24 cellular contexts compared by ENCODE assay signal in genomic region chr10:96259884-96260511, GRCh38. TPM values are rescaled to one million over a fixed set of nuclear protein-coding genes. Genes with fewer than 3 reads are reported as not detected.
DNase-seq lines count a peak whose midpoint lies in the region; ATAC-seq and TF ChIP-seq lines count a peak whose summit lies in the region.
"Had no signal": no experiment of that assay in that cellular context is flagged by ENCODE, and none has a peak within 500 bp of the region (broad histone marks: within the 10 kb centered on the region; RNA-seq: fewer than 3 reads in every experiment).

No MANE protein-coding gene starts in this region.

- H3K27me3 ChIP-seq in GM23338 (ENCODE audit: insufficient read depth) (no peaks in the 10 kb centered on the region), OCI-LY3 (ENCODE audit: low read depth, low read length) (no peaks in the 10 kb centered on the region), layer of hippocampus (ENCODE audit: control insufficient read depth, insufficient read depth, low read length) (no peaks in the 10 kb centered on the region), BE2C (no peaks in the 10 kb centered on the region; the same call in 1 of the 2 replicates)
- H3K27me3 ChIP-seq: adrenal gland, pancreas had no signal

- H3K4me1 ChIP-seq in GM23338 (ENCODE audit: insufficient read depth): peaks cover 5% of the 10 kb centered on the region; the same call in 1 of the 2 replicates
- H3K4me1 ChIP-seq in OCI-LY3 (ENCODE audit: low read length): peaks cover 72% of the 10 kb centered on the region
- H3K4me1 ChIP-seq in BE2C: no peaks in the 10 kb centered on the region
- H3K4me1 ChIP-seq: SJSA1 had no signal

- H3K36me3 ChIP-seq in GM23338 (ENCODE audit: insufficient read depth) (no peaks in the 10 kb centered on the region), OCI-LY3 (replicated peaks; ENCODE audit: low read depth, low read length) (peaks cover 64% of the 10 kb centered on the region), BE2C (no peaks in the 10 kb centered on the region)
- H3K36me3 ChIP-seq: adrenal gland, pancreas, SJSA1 had no signal

- H3K27ac ChIP-seq in GM23338 (ENCODE audit: low read depth): no peak overlapping the region
- H3K27ac ChIP-seq in OCI-LY3 (ENCODE audit: low read length): peak overlapping the region; percentile 37
- H3K27ac ChIP-seq in layer of hippocampus (ENCODE audit: low read depth, low read length): peak overlapping the region; percentile 43
- H3K27ac ChIP-seq: SJSA1 had no signal

- H3K4me1 Mint-ChIP-seq in GM23338: peaks cover 13% of the 10 kb centered on the region
- H3K4me1 Mint-ChIP-seq in stimulated activated memory B cell treated with anti-CD40 and anti-IgM and Interleukin-4, amounts not matched to agents 10 μg/mL and 1 μg/mL and 100 μg/mL, for 72 hours: peaks cover 91% of the 10 kb centered on the region
- H3K4me1 Mint-ChIP-seq: activated CD4-positive, alpha-beta T cell treated with anti-CD3 and anti-CD28 coated beads for 36 hours; central memory CD8-positive, alpha-beta T cell had no signal

- ATAC-seq in GM23338: no peak
- ATAC-seq in stimulated activated memory B cell treated with anti-CD40 and anti-IgM and Interleukin-4, amounts not matched to agents 10 μg/mL and 1 μg/mL and 100 μg/mL, for 72 hours: no peak
- ATAC-seq: activated CD4-positive, alpha-beta T cell treated with anti-CD3 and anti-CD28 coated beads for 36 hours; HCT116 had no signal

- DNase-seq in GM23338 (ENCODE audit: low spot score) (no peak), NCI-H1092 treated with DMSO at 0.1 percent for 48 hours (lab: John Stamatoyannopoulos, UW) (no peak), BE2C (no peak), globus pallidus (ENCODE audit: low spot score) (no peak), OCI-M1 (lab: John Stamatoyannopoulos, UW) (no peak)
- DNase-seq: activated CD4-positive, alpha-beta T cell treated with anti-CD3 and anti-CD28 coated beads for 36 hours; activated effector memory CD4-positive, alpha-beta T cell treated with anti-CD3 and anti-CD28 coated beads, Interleukin-2, amount 50 U/mL, for 16 hours; adrenal gland; DMS79; NCI-H187; NCI-H446 treated with DMSO at 0.1 percent for 48 hours; pancreas; T1000 had no signal

- H3K9me2 ChIP-seq in GM23338 (ENCODE audit: insufficient read depth): no peaks in the 10 kb centered on the region

- H2AFZ ChIP-seq in GM23338 (peak overlapping the region; percentile 52; the same call in 1 of the 2 replicates), OCI-LY3 (ENCODE audit: low read depth, low read length) (no peak overlapping the region)

- no peaks in the 10 kb centered on the region for H3F3A ChIP-seq in GM23338 (replicated peaks; ENCODE audit: low read depth)

- no peaks in the 10 kb centered on the region for H3K9me3 ChIP-seq in OCI-LY3 (ENCODE audit: insufficient read depth, low read length)
- H3K9me3 ChIP-seq in BE2C: no peaks in the 10 kb centered on the region
- H3K9me3 ChIP-seq: adrenal gland, pancreas, SJSA1 had no signal

- no peaks in the 10 kb centered on the region for H3K36me3 Mint-ChIP-seq in GM23338 (ENCODE audit: low read depth)
- H3K36me3 Mint-ChIP-seq in stimulated activated memory B cell treated with anti-CD40 and anti-IgM and Interleukin-4, amounts not matched to agents 10 μg/mL and 1 μg/mL and 100 μg/mL, for 72 hours: peaks cover 55% of the 10 kb centered on the region

- no peak for TF ChIP-seq CTCF in GM23338 (conservative IDR thresholded peaks at IDR 0.05; ENCODE audit: low read depth in 2 of 2)
- no peak for TF ChIP-seq CTCF in OCI-LY3 (IDR thresholded peaks at IDR 0.05; ENCODE audit: low read depth, low read length)
- TF ChIP-seq CTCF in BE2C (IDR thresholded peaks at IDR 0.05; ENCODE audit: low read depth, low read length): no peak

- H3K4me2 ChIP-seq in GM23338 (no peak overlapping the region), OCI-LY3 (ENCODE audit: low read length) (peak overlapping the region; percentile 49)
- H3K4me2 ChIP-seq: smooth muscle cell had no signal

- H3K4me3 Mint-ChIP-seq in GM23338: no peak overlapping the region
- H3K4me3 Mint-ChIP-seq in stimulated activated memory B cell treated with anti-CD40 and anti-IgM and Interleukin-4, amounts not matched to agents 10 μg/mL and 1 μg/mL and 100 μg/mL, for 72 hours: peak overlapping the region; percentile 12
- H3K4me3 Mint-ChIP-seq: activated CD4-positive, alpha-beta T cell treated with anti-CD3 and anti-CD28 coated beads for 36 hours; central memory CD8-positive, alpha-beta T cell; type B pancreatic cell had no signal

- peaks cover 2% of the 10 kb centered on the region for H3K27me3 Mint-ChIP-seq in GM23338 (ENCODE audit: insufficient read depth, low read depth, poor library complexity)
- no peaks in the 10 kb centered on the region for H3K27me3 Mint-ChIP-seq in stimulated activated memory B cell treated with anti-CD40 and anti-IgM and Interleukin-4, amounts not matched to agents 10 μg/mL and 1 μg/mL and 100 μg/mL, for 72 hours
- H3K27me3 Mint-ChIP-seq: activated CD4-positive, alpha-beta T cell treated with anti-CD3 and anti-CD28 coated beads for 36 hours; type B pancreatic cell had no signal

- H3K27ac Mint-ChIP-seq in GM23338: no peak overlapping the region
- peak overlapping the region; percentile 49 for H3K27ac Mint-ChIP-seq in stimulated activated memory B cell treated with anti-CD40 and anti-IgM and Interleukin-4, amounts not matched to agents 10 μg/mL and 1 μg/mL and 100 μg/mL, for 72 hours
- H3K27ac Mint-ChIP-seq: activated CD4-positive, alpha-beta T cell treated with anti-CD3 and anti-CD28 coated beads for 36 hours; type B pancreatic cell had no signal

- H3K4me3 ChIP-seq in GM23338 (no peak overlapping the region), OCI-LY3 (ENCODE audit: low read length) (no peak overlapping the region), BE2C (ENCODE audit: low read depth, low read length) (no peak overlapping the region)
- H3K4me3 ChIP-seq: adrenal gland, pancreas, SJSA1, smooth muscle cell had no signal

- H3K79me2 ChIP-seq in GM23338 (replicated peaks; ENCODE audit: insufficient read depth): no peaks in the 10 kb centered on the region
- H3K79me2 ChIP-seq in OCI-LY3 (ENCODE audit: low read length): peaks cover 100% of the 10 kb centered on the region

- H3K9ac ChIP-seq in OCI-LY3 (ENCODE audit: low read length): no peak overlapping the region; the same call in 1 of the 2 replicates

- H4K20me1 ChIP-seq in GM23338 (replicated peaks; ENCODE audit: insufficient read depth) (no peaks in the 10 kb centered on the region), OCI-LY3 (ENCODE audit: insufficient read depth, low read length) (peaks cover 97% of the 10 kb centered on the region)

- no peaks in the 10 kb centered on the region for H3K9me3 Mint-ChIP-seq in GM23338
- H3K9me3 Mint-ChIP-seq in stimulated activated memory B cell treated with anti-CD40 and anti-IgM and Interleukin-4, amounts not matched to agents 10 μg/mL and 1 μg/mL and 100 μg/mL, for 72 hours: no peaks in the 10 kb centered on the region
- H3K9me3 Mint-ChIP-seq: CD14-positive monocyte; central memory CD8-positive, alpha-beta T cell; type B pancreatic cell had no signal

TF ChIP-seq in GM23338, 12 proteins besides CTCF, POLR2A, EP300 and RAD21:
- no peak for TF ChIP-seq EZH2 (IDR thresholded peaks at IDR 0.05; ENCODE audit: low read depth, unreplicated experiment)

RNA-seq across cellular contexts. Expression of gene BLNK, which starts 11.4 kb away (rescaled TPM):
- total RNA-seq in GM23338 (2014; rRNA removed; shearing (Covaris generic)): not detected in 2 replicates
- 0.11 and 0.40 TPM in 2 replicates for polyA plus RNA-seq in GM23338 (2016; fragmentation: Nextera tagmentation; extraction: Ambion mirVana)
- polyA plus RNA-seq in BE2C (2012; ENCODE audit: insufficient read depth, insufficient read length, low read depth): 2.0 TPM
- total RNA-seq: activated CD4-positive, alpha-beta T cell treated with anti-CD3 and anti-CD28 coated beads for 36 hours; HT1080; M059J; SJSA1 had no signal

RNA-seq across cellular contexts. Expression of gene DNTT, which starts 44.2 kb away (rescaled TPM):
- total RNA-seq in GM23338 (2014; rRNA removed; shearing (Covaris generic)): not detected in 2 replicates
- polyA plus RNA-seq in GM23338 (2016; fragmentation: Nextera tagmentation; extraction: Ambion mirVana): not detected in 2 replicates
- polyA plus RNA-seq in BE2C (2012; ENCODE audit: insufficient read depth, insufficient read length, low read depth): not detected
- total RNA-seq: activated CD4-positive, alpha-beta T cell treated with anti-CD3 and anti-CD28 coated beads for 36 hours; adrenal gland; HT1080; M059J; pancreas; SJSA1; smooth muscle cell had no signal
- polyA plus RNA-seq: adrenal gland, CD14-positive monocyte, smooth muscle cell had no signal
